ENCODE assay signal across 10 cellular contexts in genomic region chr19:29098863-29099481, GRCh38.
DNase-seq lines count a peak whose midpoint lies in the region; ATAC-seq, FAIRE-seq and TF ChIP-seq lines count a peak whose summit lies in the region.
"Had no signal": no experiment of that assay in that cellular context is flagged by ENCODE, and none has a peak within 500 bp of the region (broad histone marks: within the 10 kb centered on the region; RNA-seq: fewer than 3 reads in every experiment).

No MANE protein-coding gene starts in this region.

- ATAC-seq in K562 (peak; percentile 63; the same call in 2 of the 3 replicates), HG03196 (IDR thresholded peaks at IDR 0.05; ENCODE audit: unreplicated experiment) (no peak), HG03442 (IDR thresholded peaks at IDR 0.05; ENCODE audit: unreplicated experiment) (no peak), HG03039 (IDR thresholded peaks at IDR 0.05; ENCODE audit: unreplicated experiment) (no peak)

- H3K27me3 ChIP-seq in K562 (ENCODE audit: control insufficient read depth in 2 of 2, insufficient read depth in 2 of 2, low read length in 2 of 2) (peaks cover 0 to 7% of the 10 kb centered on the region in 2 experiments; a peak in 3 of 5 replicates), testis (no peaks in the 10 kb centered on the region)

- in situ Hi-C loops in K562 (cut with MboI), result no loop called here

- H3K4me1 Mint-ChIP-seq in HFFc6 (ENCODE audit: low read depth), result peaks cover 32% of the 10 kb centered on the region

- peak; percentile 84 for DNase-seq in HFFc6
- DNase-seq in K562 (ENCODE audit: extremely low read depth in 1 of 4, low spot score in 3 of 4), result peak in 2 of 4 experiments; percentile 12 to 14
- peak; percentile 93 for DNase-seq in kidney
- DNase-seq in testis, result peak; percentile 31
- no peak for DNase-seq in T-helper 1 cell
- DNase-seq: activated T-cell treated with anti-CD3 and anti-CD28 coated beads, Interleukin-2, amount 50 U/mL, for 1 hour; KBM-7 had no signal

- H4K20me1 ChIP-seq in K562 (replicated peaks; ENCODE audit: control insufficient read depth, insufficient read depth, low read length), result no peaks in the 10 kb centered on the region

- H3K4me3 ChIP-seq in K562, result no peak overlapping the region
- no peak overlapping the region for H3K4me3 ChIP-seq in kidney (ENCODE audit: low read length in 2 of 2)
- no peak overlapping the region for H3K4me3 ChIP-seq in testis

- H3K9me1 ChIP-seq in K562 (ENCODE audit: control insufficient read depth, insufficient read depth, low read length), result no peaks in the 10 kb centered on the region

- FAIRE-seq in K562 (lab: Jason Lieb, UNC) (no peak), kidney (lab: Jason Lieb, UNC) (no peak)

- TF ChIP-seq POLR2A in K562 (conservative IDR thresholded peaks at IDR 0.05) (no peak), testis (IDR thresholded peaks at IDR 0.05) (no peak)

- H3K27ac Mint-ChIP-seq in HFFc6, result peak overlapping the region; percentile 87

- TF ChIP-seq RAD21 in K562 (CRISPR knock-in tag; conservative IDR thresholded peaks at IDR 0.05 in 1 of 2, IDR thresholded peaks at IDR 0.05 in 1 of 2), result no peak

- intact Hi-C loops in K562 (cut with micrococcal nuclease) (no loop called here), kidney (cut with DNase I) (no loop called here), testis (cut with DNase I; ENCODE audit: low total_unique reads) (no loop called here)

- CTCF ChIA-PET in K562 (lab: Yijun Ruan, JAX; ENCODE audit: low intra/inter-chr PET ratio), result interaction anchor here (0.6 kb wide), 1 partner anchor 10 kb away, joined by 3 read pairs; no protein-coding TSS in a partner anchor

- H3K27ac ChIP-seq in K562 (ENCODE audit: extremely low read depth, low read depth, low read length) (no peak overlapping the region), kidney (ENCODE audit: low read depth in 2 of 2, low read length in 2 of 2) (peak overlapping the region; percentile 39 to 86), testis (no peak overlapping the region)

- no peaks in the 10 kb centered on the region for H3K9me3 ChIP-seq in K562 (replicated peaks; ENCODE audit: control insufficient read depth, insufficient read depth, low read depth, low read length)
- peaks cover 0 to 5% of the 10 kb centered on the region in 2 donors for H3K9me3 ChIP-seq in kidney (ENCODE audit: control insufficient read depth in 1 of 2, low read length in 2 of 2)
- no peaks in the 10 kb centered on the region for H3K9me3 ChIP-seq in testis

- no peaks in the 10 kb centered on the region for H3K36me3 ChIP-seq in K562 (ENCODE audit: control insufficient read depth, insufficient read depth, low read length)
- no peaks in the 10 kb centered on the region for H3K36me3 ChIP-seq in kidney (ENCODE audit: control insufficient read depth in 1 of 2, insufficient read depth in 2 of 2, low read length in 2 of 2)
- H3K36me3 ChIP-seq in testis (ENCODE audit: low read depth, missing control alignments), result no peaks in the 10 kb centered on the region

- no peak overlapping the region; a peak in 1 of 4 replicates for H3K9ac ChIP-seq in K562 (ENCODE audit: insufficient read depth in 1 of 2, low read depth in 2 of 2, low read length in 2 of 2)
- H3K9ac ChIP-seq in kidney (ENCODE audit: low read length in 2 of 2), result no peak overlapping the region

- no peak for TF ChIP-seq EP300 in K562 (IDR thresholded peaks at IDR 0.05; ENCODE audit: low read length)

- H3K4me1 ChIP-seq in K562 (replicated peaks in 1 of 2; ENCODE audit: control insufficient read depth in 2 of 2, insufficient read depth in 2 of 2, low read length in 2 of 2) (peaks cover 0 to under 1% of the 10 kb centered on the region in 2 experiments; a peak in 2 of 5 replicates), kidney (ENCODE audit: control insufficient read depth in 1 of 2, insufficient read depth in 1 of 2, low read depth in 1 of 2, low read length in 2 of 2) (peaks cover 0 to 6% of the 10 kb centered on the region in 2 donors), testis (no peaks in the 10 kb centered on the region)

- no peaks in the 10 kb centered on the region for H3K79me2 ChIP-seq in K562 (ENCODE audit: control insufficient read depth, insufficient read depth, low read length)

- no peaks in the 10 kb centered on the region; the same call in 1 of the 2 replicates for H3K9me3 Mint-ChIP-seq in HFFc6

- no peak overlapping the region for H2AFZ ChIP-seq in K562 (ENCODE audit: low read depth, low read length)

- peaks cover 13% of the 10 kb centered on the region for H3K27me3 Mint-ChIP-seq in HFFc6 (ENCODE audit: insufficient read depth)

- no peaks in the 10 kb centered on the region; the same call in 1 of the 2 replicates for H3K36me3 Mint-ChIP-seq in HFFc6 (ENCODE audit: low read depth)

- no TSS peak for BruUV-seq in K562 (replicated peaks; lab: Mats Ljungman, UMichigan)

- no peak for TF ChIP-seq CTCF in HFFc6 (IDR thresholded peaks at IDR 0.05)
- TF ChIP-seq CTCF in K562 (IDR thresholded peaks at IDR 0.05 in 2 of 3, conservative IDR thresholded peaks at IDR 0.05 in 1 of 3; ENCODE audit: insufficient read depth in 2 of 3, low read depth in 1 of 3, low read length in 3 of 3), result no peak
- TF ChIP-seq CTCF in kidney (IDR thresholded peaks at IDR 0.05; ENCODE audit: borderline replicate concordance, extremely low read depth, insufficient read depth), result no peak
- TF ChIP-seq CTCF in testis (IDR thresholded peaks at IDR 0.05), result no peak

- H3K4me2 ChIP-seq in K562 (ENCODE audit: insufficient read depth, low read length), result no peak overlapping the region

- H3K4me3 Mint-ChIP-seq in HFFc6, result peak overlapping the region; percentile 81; the same call in 1 of the 2 replicates

- POLR2A ChIA-PET in K562 (lab: Yijun Ruan, JAX), result interaction anchor here (0.6 kb wide), 1 partner anchor 933 kb away, joined by 3 read pairs; no protein-coding TSS in a partner anchor

- WGBS in K562 (ENCODE audit: insufficient coverage, low coverage, missing lambda C conversion rate), result 0% methylated on average over 10 of the region's 10 CpGs
- 72 to 81% methylated on average over 7 to 10 of the region's 10 CpGs for WGBS in testis, 2 donors

TF ChIP-seq in K562, 482 proteins besides CTCF, POLR2A, EP300 and RAD21:
- TF ChIP-seq FOSL1 (tag; conservative IDR thresholded peaks at IDR 0.05), result peak; percentile 84
- peak; percentile 51; the same call in 1 of the 2 replicates for TF ChIP-seq CEBPB (tag; IDR thresholded peaks at IDR 0.05)
- no peak for TF ChIP-seq ZNF512 (tag; IDR thresholded peaks at IDR 0.05)
- no peak for TF ChIP-seq ZNF184 (CRISPR knock-in tag; IDR thresholded peaks at IDR 0.05)

Comparison
In these comparisons a context has a peak if more than half of its experiments do, and no peak if none do; other contexts are left out.
1. DNase-seq: peak in HFFc6 (single experiment), kidney (single experiment) and testis (single experiment); none in T-helper 1 cell (0 of 5).
2. H3K27ac ChIP-seq: peak in kidney (2 of 2); none in K562 (single experiment) and testis (0 of 2).